In genomic region chr4:140335076-140335475, GRCh38 we compare ENCODE assay signal across 16 cellular contexts.
"Had no signal": no experiment of that assay in that cellular context is flagged by ENCODE, and none has a peak within 500 bp of the region (broad histone marks: within the 10 kb centered on the region; RNA-seq: fewer than 3 reads in every experiment).

No MANE protein-coding gene starts in this region.

- DNase-seq: colonic mucosa; effector CD8-positive, alpha-beta T cell; foreskin melanocyte; heart left ventricle; hippocampal formation; kidney glomerular epithelial cell; mucosa of descending colon; natural killer cell; ovary; right cardiac atrium; small intestine; stimulated activated CD4-positive, alpha-beta T cell treated with anti-CD3 and anti-CD28 coated beads, Interleukin-12 subunit alpha, Interleukin-12 subunit beta, amount 100 ng/mL, for 4 hours; stimulated activated naive CD4-positive, alpha-beta T cell; stomach; transverse colon had no signal

- ATAC-seq: heart left ventricle, left lobe of liver, mucosa of descending colon, natural killer cell, right cardiac atrium had no signal
